ENCODE assay signal across 14 cellular contexts in the genomic region with DNA sequence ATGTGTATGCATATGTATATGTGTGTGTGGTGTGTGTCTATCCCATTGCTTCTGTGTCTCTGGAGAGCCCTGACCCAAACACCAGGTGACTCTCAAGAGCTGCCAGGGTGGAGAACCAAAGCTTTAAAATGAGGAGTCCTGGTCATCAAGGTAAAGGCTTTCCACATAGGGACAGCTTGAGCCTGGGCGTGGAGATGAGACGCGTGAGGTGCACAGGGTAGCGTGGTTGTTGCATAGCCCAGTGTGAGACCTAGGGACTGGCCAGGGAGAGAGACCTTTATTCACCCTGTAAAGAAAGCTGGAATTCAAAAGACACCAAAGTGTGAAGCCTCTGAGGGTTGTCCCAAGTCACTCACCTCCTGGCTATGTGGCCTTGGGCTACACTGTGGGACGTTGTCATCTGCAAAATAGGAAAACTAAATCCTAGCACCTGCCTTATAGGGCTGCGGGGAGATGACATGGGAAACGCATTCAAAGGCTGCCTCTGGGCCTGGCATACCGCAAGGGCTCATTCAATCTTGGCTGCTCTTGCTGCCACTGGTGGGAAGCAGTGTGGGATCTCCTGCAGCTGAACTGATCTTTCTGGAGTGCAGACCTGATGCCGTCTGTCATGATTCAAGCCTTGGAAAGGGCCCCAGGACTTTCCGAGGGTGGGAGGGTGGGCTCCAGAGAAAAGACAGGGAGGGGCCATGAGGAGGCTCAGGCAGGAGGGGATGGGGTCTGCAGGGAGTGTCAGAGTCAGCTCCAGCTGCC.
"Had no signal": no experiment of that assay in that cellular context is flagged by ENCODE, and none has a peak within 500 bp of the region (broad histone marks: within the 10 kb centered on the region; RNA-seq: fewer than 3 reads in every experiment).

No MANE protein-coding gene starts in this region.

- ATAC-seq: activated CD4-positive, CD25-positive, alpha-beta regulatory T cell treated with anti-CD3 and anti-CD28 coated beads, Interleukin-2, amount 50 U/mL, for 24 hours; activated T-cell treated with anti-CD3 and anti-CD28 coated beads, Interleukin-2, amount 50 U/mL, for 4 hours; psoas muscle; stimulated activated memory B cell treated with anti-CD40 and anti-IgM and Interleukin-4, amounts not matched to agents 10 μg/mL and 1 μg/mL and 100 μg/mL, for 72 hours had no signal

- DNase-seq: activated effector memory CD4-positive, alpha-beta T cell treated with anti-CD3 and anti-CD28 coated beads, Interleukin-2, amount 50 U/mL, for 16 hours; activated T-cell treated with anti-CD3 and anti-CD28 coated beads, Interleukin-2, amount 50 U/mL, for 4 hours; esophagus squamous epithelium; hypothalamus; kidney glomerular epithelial cell; mesendoderm; nephron progenitor cell; psoas muscle; stimulated activated CD4-positive, alpha-beta T cell treated with anti-CD3 and anti-CD28 coated beads, Interleukin-12 subunit alpha, Interleukin-12 subunit beta, amount 100 ng/mL, for 4 hours had no signal

- H3K4me3 ChIP-seq: adrenal gland, esophagus squamous epithelium, psoas muscle, tibial artery had no signal

- H3K36me3 ChIP-seq: adrenal gland, esophagus squamous epithelium, tibial artery had no signal

- H3K9me3 Mint-ChIP-seq: activated naive CD4-positive, alpha-beta T cell treated with anti-CD3 and anti-CD28 coated beads, Interleukin-2, amount 50 U/mL, for 24 hours; activated T-cell treated with anti-CD3 and anti-CD28 coated beads, Interleukin-2, amount 50 U/mL, for 4 hours; stimulated activated memory B cell treated with anti-CD40 and anti-IgM and Interleukin-4, amounts not matched to agents 10 μg/mL and 1 μg/mL and 100 μg/mL, for 72 hours had no signal

- H3K36me3 Mint-ChIP-seq: activated naive CD4-positive, alpha-beta T cell treated with anti-CD3 and anti-CD28 coated beads, Interleukin-2, amount 50 U/mL, for 24 hours; stimulated activated memory B cell treated with anti-CD40 and anti-IgM and Interleukin-4, amounts not matched to agents 10 μg/mL and 1 μg/mL and 100 μg/mL, for 72 hours had no signal

- H3K9me3 ChIP-seq: adrenal gland, esophagus squamous epithelium, psoas muscle, tibial artery had no signal

- H3K27ac Mint-ChIP-seq: activated naive CD4-positive, alpha-beta T cell treated with anti-CD3 and anti-CD28 coated beads, Interleukin-2, amount 50 U/mL, for 24 hours; nephron progenitor cell; stimulated activated memory B cell treated with anti-CD40 and anti-IgM and Interleukin-4, amounts not matched to agents 10 μg/mL and 1 μg/mL and 100 μg/mL, for 72 hours had no signal

- H3K4me1 Mint-ChIP-seq: activated naive CD4-positive, alpha-beta T cell treated with anti-CD3 and anti-CD28 coated beads, Interleukin-2, amount 50 U/mL, for 24 hours; stimulated activated memory B cell treated with anti-CD40 and anti-IgM and Interleukin-4, amounts not matched to agents 10 μg/mL and 1 μg/mL and 100 μg/mL, for 72 hours had no signal

- H3K4me3 Mint-ChIP-seq: activated naive CD4-positive, alpha-beta T cell treated with anti-CD3 and anti-CD28 coated beads, Interleukin-2, amount 50 U/mL, for 24 hours; activated T-cell treated with anti-CD3 and anti-CD28 coated beads, Interleukin-2, amount 50 U/mL, for 4 hours; nephron progenitor cell; stimulated activated memory B cell treated with anti-CD40 and anti-IgM and Interleukin-4, amounts not matched to agents 10 μg/mL and 1 μg/mL and 100 μg/mL, for 72 hours had no signal

- H3K4me1 ChIP-seq: adrenal gland, esophagus squamous epithelium, psoas muscle, tibial artery had no signal

- H3K27ac ChIP-seq: adrenal gland, esophagus squamous epithelium, psoas muscle, tibial artery had no signal
